In genomic region chr17:15393414-15393813, GRCh38 we compare ENCODE assay signal across 19 cellular contexts. TPM values are rescaled to one million over a fixed set of nuclear protein-coding genes. Genes with fewer than 3 reads are reported as not detected.
DNase-seq lines count a peak whose midpoint lies in the region; ATAC-seq, FAIRE-seq and TF ChIP-seq lines count a peak whose summit lies in the region.
"Had no signal": no experiment of that assay in that cellular context is flagged by ENCODE, and none has a peak within 500 bp of the region (broad histone marks: within the 10 kb centered on the region; RNA-seq: fewer than 3 reads in every experiment).

No MANE protein-coding gene starts in this region.

- no peaks in the 10 kb centered on the region for H3K9me3 Mint-ChIP-seq in osteocyte (ENCODE audit: unreplicated experiment)
- H3K9me3 Mint-ChIP-seq: HFFc6 had no signal

- H3K9ac ChIP-seq in muscle layer of colon (ENCODE audit: low read length) = no peak overlapping the region

- DNase-seq in bronchial epithelial cell (ENCODE audit: low read depth) (peak; percentile 21), NCI-H226 (no peak), osteocyte (ENCODE audit: extremely low spot score, unreplicated experiment) (no peak)
- DNase-seq: C1 segment of cervical spinal cord; Calu3; CD4-positive, alpha-beta memory T cell; COR-L47; DND-41; GOT3; HFFc6 had no signal

- peaks cover 2% of the 10 kb centered on the region for H3K27me3 Mint-ChIP-seq in osteocyte (ENCODE audit: unreplicated experiment)

- H3K36me3 Mint-ChIP-seq in osteocyte (ENCODE audit: unreplicated experiment) = no peaks in the 10 kb centered on the region
- H3K36me3 Mint-ChIP-seq: CD4-positive, alpha-beta memory T cell had no signal

- ATAC-seq in esophagus mucosa (peak; percentile 67), GM18511 (IDR thresholded peaks at IDR 0.05; ENCODE audit: unreplicated experiment) (no peak)

- H3K27me3 ChIP-seq in bronchial epithelial cell (ENCODE audit: control insufficient read depth, insufficient read depth, low read length) (no peaks in the 10 kb centered on the region), muscle layer of colon (ENCODE audit: control insufficient read depth in 1 of 2, insufficient read depth in 2 of 2, low read length in 2 of 2) (no peaks in the 10 kb centered on the region)

- no peaks in the 10 kb centered on the region for H3K36me3 ChIP-seq in bronchial epithelial cell (ENCODE audit: control insufficient read depth, insufficient read depth, low read length)
- no peaks in the 10 kb centered on the region for H3K36me3 ChIP-seq in muscle layer of colon (ENCODE audit: insufficient read depth, low read length)
- H3K36me3 ChIP-seq: HAP-1 had no signal

- H3K27ac ChIP-seq in muscle layer of colon (ENCODE audit: low read depth, low read length) = peak overlapping the region; percentile 43

- no peak overlapping the region for H3K27ac Mint-ChIP-seq in osteocyte (ENCODE audit: unreplicated experiment)
- H3K27ac Mint-ChIP-seq: CD4-positive, alpha-beta memory T cell had no signal

- H3K4me3 Mint-ChIP-seq in osteocyte (ENCODE audit: unreplicated experiment) = no peak overlapping the region
- H3K4me3 Mint-ChIP-seq: CD4-positive, alpha-beta memory T cell; HFFc6 had no signal

- FAIRE-seq in bronchial epithelial cell (lab: Jason Lieb, UNC) = no peak
- FAIRE-seq: G401.6, GM12892, H54 had no signal

- no peak overlapping the region for H3K4me3 ChIP-seq in bronchial epithelial cell (ENCODE audit: low read depth, low read length)
- no peak overlapping the region for H3K4me3 ChIP-seq in muscle layer of colon (ENCODE audit: low read depth in 1 of 2, low read length in 2 of 2)
- H3K4me3 ChIP-seq: HAP-1 had no signal

- peaks cover 10% of the 10 kb centered on the region for H3K4me1 Mint-ChIP-seq in osteocyte (ENCODE audit: unreplicated experiment)
- H3K4me1 Mint-ChIP-seq: CD4-positive, alpha-beta memory T cell had no signal

- TF ChIP-seq CTCF in bronchial epithelial cell (IDR thresholded peaks at IDR 0.05; ENCODE audit: insufficient read depth, low read length, severe bottlenecking) = no peak
- TF ChIP-seq CTCF in osteocyte (IDR thresholded peaks at IDR 0.05) = no peak

- H3K4me1 ChIP-seq in muscle layer of colon (ENCODE audit: insufficient read depth, low read length) = peaks cover 19% of the 10 kb centered on the region
- H3K4me1 ChIP-seq: HAP-1 had no signal

- H3K9me3 ChIP-seq in muscle layer of colon (ENCODE audit: low read length) = no peaks in the 10 kb centered on the region
- H3K9me3 ChIP-seq: HAP-1 had no signal

RNA-seq across cellular contexts. Expression of gene TEKT3, which starts 52.0 kb away (rescaled TPM):
- total RNA-seq in bronchial epithelial cell (not detected in 2 replicates), esophagus mucosa (not detected), osteocyte (not detected in 2 replicates)
- total RNA-seq: A172, A673, Calu3, HFFc6 had no signal
